8 cellular contexts compared by ENCODE assay signal in the genomic region with DNA sequence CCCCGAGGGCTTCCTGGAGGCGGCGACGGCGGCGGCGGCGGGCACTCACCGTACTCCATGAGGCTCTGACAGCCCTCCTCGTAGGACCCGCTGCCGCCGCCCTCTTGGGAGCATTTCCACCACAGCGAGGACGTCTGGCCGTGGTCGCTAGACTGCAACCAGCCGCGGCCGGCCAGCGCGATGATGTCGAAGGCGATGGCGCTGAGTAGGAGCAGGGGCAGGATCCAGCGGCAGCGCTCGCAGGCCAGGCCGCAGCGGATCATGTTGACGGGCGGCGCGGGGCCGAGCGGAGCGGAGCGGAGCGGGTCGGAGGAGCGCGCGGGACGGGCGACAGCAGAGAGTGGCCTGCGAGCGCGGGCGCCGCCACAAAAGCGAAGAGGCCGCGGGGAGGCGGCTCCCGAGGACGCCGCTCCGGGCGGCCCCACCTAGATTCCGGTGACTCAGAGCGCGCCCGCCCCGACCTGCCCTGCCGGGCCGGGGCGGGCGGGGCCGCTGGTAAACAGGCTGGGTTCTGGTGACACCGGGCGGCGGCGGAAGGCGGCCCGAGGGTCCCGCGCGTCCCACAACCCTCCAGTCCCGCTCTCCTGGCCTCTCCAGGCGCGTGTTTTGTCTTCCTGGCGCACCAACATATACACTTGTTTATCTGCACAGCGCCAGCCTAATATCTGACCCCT. TPM values are rescaled to one million over a fixed set of nuclear protein-coding genes. Genes with fewer than 3 reads are reported as not detected.
DNase-seq lines count a peak whose midpoint lies in the region; ATAC-seq and TF ChIP-seq lines count a peak whose summit lies in the region.

TSS of gene PERP (minus strand) at position 342 of the 674 bp plus-strand sequence. CDS start at position 263, 79 bp downstream.

- no peaks in the 10 kb centered on the region for H3K36me3 Mint-ChIP-seq in activated naive CD4-positive, alpha-beta T cell treated with anti-CD3 and anti-CD28 coated beads for 36 hours (ENCODE audit: low read depth)

- peaks cover 3% of the 10 kb centered on the region for H3K79me2 ChIP-seq in osteoblast (ENCODE audit: insufficient read depth, low read length)

- TF ChIP-seq CTCF in RWPE1 (conservative IDR thresholded peaks at IDR 0.05; ENCODE audit: low read depth) = peak; percentile 41
- no peak for TF ChIP-seq CTCF in osteoblast (IDR thresholded peaks at IDR 0.05; ENCODE audit: extremely low read depth, low read depth, low read length)
- no peak for TF ChIP-seq CTCF in testis (IDR thresholded peaks at IDR 0.05)

- DNase-seq in SIG-M5 treated with dmso at 0.1 percent for 504 hours (lab: John Stamatoyannopoulos, UW; ENCODE audit: unreplicated experiment) (peak; percentile 40), SIG-M5 (lab: John Stamatoyannopoulos, UW) (no peak), RWPE1 (ENCODE audit: low spot score) (peak; percentile 89), glomerular endothelial cell (ENCODE audit: extremely low read depth, low read depth, low spot score) (no peak), osteoblast (ENCODE audit: insufficient read length, low spot score, missing footprints) (peak; percentile 91), testis (peak; percentile 69)
- peak; percentile 79 for DNase-seq in activated naive CD4-positive, alpha-beta T cell treated with anti-CD3 and anti-CD28 coated beads for 36 hours

- H3K27ac Mint-ChIP-seq in activated naive CD4-positive, alpha-beta T cell treated with anti-CD3 and anti-CD28 coated beads for 36 hours = peak within 1 kb of the TSS; percentile 22

- intact Hi-C loops in activated naive CD4-positive, alpha-beta T cell treated with anti-CD3 and anti-CD28 coated beads for 36 hours (cut with micrococcal nuclease) = loop anchor here (1.0 to 10.0 kb wide), 8 partner anchors 157 to 762 kb away; partner anchors contain the start of gene OLIG3
- intact Hi-C loops in testis (cut with DNase I; ENCODE audit: low total_unique reads) = loop anchor here (10.0 kb wide), 1 partner anchor 102 kb away; no protein-coding TSS in a partner anchor

- no peaks in the 10 kb centered on the region for H3K9me3 Mint-ChIP-seq in activated naive CD4-positive, alpha-beta T cell treated with anti-CD3 and anti-CD28 coated beads for 36 hours

- H3K36me3 ChIP-seq in osteoblast (ENCODE audit: insufficient read depth, low read length) = no peaks in the 10 kb centered on the region
- H3K36me3 ChIP-seq in testis (ENCODE audit: low read depth, missing control alignments) = no peaks in the 10 kb centered on the region

- peak within 1 kb of the TSS; percentile 90 for H2AFZ ChIP-seq in osteoblast (ENCODE audit: low read length)

- ATAC-seq in HG03097 (IDR thresholded peaks at IDR 0.05; ENCODE audit: low FRiP score, unreplicated experiment) = peak; percentile 69

- H3K4me3 ChIP-seq in osteoblast (ENCODE audit: insufficient read depth, low read length) = peak within 1 kb of the TSS; percentile 81
- peak within 1 kb of the TSS; percentile 55 to 74 for H3K4me3 ChIP-seq in testis

- POLR2A ChIA-PET in RWPE1 (lab: Yijun Ruan, JAX; ENCODE audit: low non-redundant PET) = interaction anchor here (0.6 kb wide), 1 partner anchor 1267 kb away, joined by 3 read pairs; the partner anchor contains the start of gene CITED2

- H3K27me3 ChIP-seq in osteoblast (ENCODE audit: insufficient read depth, low read length) (peaks cover 17% of the 10 kb centered on the region), testis (no peaks in the 10 kb centered on the region)

- peak within 1 kb of the TSS; percentile 75 for H3K4me2 ChIP-seq in osteoblast (ENCODE audit: insufficient read depth, low read length)

- H3K27ac ChIP-seq in RWPE1 = peak within 1 kb of the TSS; percentile 93
- no peak within 1 kb of the TSS for H3K27ac ChIP-seq in osteoblast (ENCODE audit: low read depth, low read length)
- H3K27ac ChIP-seq in testis = peak within 1 kb of the TSS in 1 of 2 donors; percentile 57

- H3K4me1 ChIP-seq in osteoblast (ENCODE audit: insufficient read depth, low read length) = peaks cover 8% of the 10 kb centered on the region
- no peaks in the 10 kb centered on the region for H3K4me1 ChIP-seq in testis

- TF ChIP-seq POLR2A in testis (IDR thresholded peaks at IDR 0.05) = no peak

- CTCF ChIA-PET in RWPE1 (lab: Yijun Ruan, JAX) = interaction anchor here (0.6 to 1.5 kb wide), 3 partner anchors 26 to 500 kb away, joined by 3 to 7 read pairs (median 3); no protein-coding TSS in a partner anchor
- CTCF ChIA-PET in activated naive CD4-positive, alpha-beta T cell treated with anti-CD3 and anti-CD28 coated beads for 36 hours (lab: Charles Lee) = interaction anchor here (1.5 to 3.0 kb wide), 7 partner anchors 8 to 399 kb away, joined by 4 to 35 read pairs (median 15); no protein-coding TSS in a partner anchor

- no peaks in the 10 kb centered on the region for H3K9me3 ChIP-seq in osteoblast (ENCODE audit: low read depth, low read length)
- no peaks in the 10 kb centered on the region for H3K9me3 ChIP-seq in testis

- 1% methylated on average over 19 to 74 of the region's 83 CpGs for WGBS in testis, 2 donors

- H3K4me1 Mint-ChIP-seq in activated naive CD4-positive, alpha-beta T cell treated with anti-CD3 and anti-CD28 coated beads for 36 hours (ENCODE audit: low read depth) = peaks cover 19% of the 10 kb centered on the region

- peak within 1 kb of the TSS; percentile 83 for H3K4me3 Mint-ChIP-seq in activated naive CD4-positive, alpha-beta T cell treated with anti-CD3 and anti-CD28 coated beads for 36 hours

- H3K27me3 Mint-ChIP-seq in activated naive CD4-positive, alpha-beta T cell treated with anti-CD3 and anti-CD28 coated beads for 36 hours (ENCODE audit: low read depth) = peaks cover 35% of the 10 kb centered on the region

- no peaks in the 10 kb centered on the region for H4K20me1 ChIP-seq in osteoblast (ENCODE audit: insufficient read depth, low read length)

RNA-seq across cellular contexts. Expression of gene PERP, which starts in this region (rescaled TPM):
- total RNA-seq in activated naive CD4-positive, alpha-beta T cell treated with anti-CD3 and anti-CD28 coated beads for 36 hours = 1 to 10 TPM; 4.3 to 4.4 TPM
- total RNA-seq in glomerular endothelial cell (42.8 and 58.1 TPM in 2 replicates), osteoblast (7.7 and 8.3 TPM in 2 replicates), testis (1 to 10 TPM; 7.0 to 8.2 TPM)
- 13.8 TPM for polyA plus RNA-seq in testis (ENCODE audit: insufficient read depth, low read depth, low replicate concordance)

Comparison
In these comparisons a context has a peak if more than half of its experiments do, and no peak if none do; other contexts are left out.
1. DNase-seq: peak in SIG-M5 treated with dmso at 0.1 percent for 504 hours (single experiment), RWPE1 (single experiment), activated naive CD4-positive, alpha-beta T cell treated with anti-CD3 and anti-CD28 coated beads for 36 hours (single experiment), osteoblast (single experiment) and testis (single experiment); none in SIG-M5 (single experiment) and glomerular endothelial cell (single experiment).